22 cellular contexts compared by ENCODE assay signal in the genomic region with DNA sequence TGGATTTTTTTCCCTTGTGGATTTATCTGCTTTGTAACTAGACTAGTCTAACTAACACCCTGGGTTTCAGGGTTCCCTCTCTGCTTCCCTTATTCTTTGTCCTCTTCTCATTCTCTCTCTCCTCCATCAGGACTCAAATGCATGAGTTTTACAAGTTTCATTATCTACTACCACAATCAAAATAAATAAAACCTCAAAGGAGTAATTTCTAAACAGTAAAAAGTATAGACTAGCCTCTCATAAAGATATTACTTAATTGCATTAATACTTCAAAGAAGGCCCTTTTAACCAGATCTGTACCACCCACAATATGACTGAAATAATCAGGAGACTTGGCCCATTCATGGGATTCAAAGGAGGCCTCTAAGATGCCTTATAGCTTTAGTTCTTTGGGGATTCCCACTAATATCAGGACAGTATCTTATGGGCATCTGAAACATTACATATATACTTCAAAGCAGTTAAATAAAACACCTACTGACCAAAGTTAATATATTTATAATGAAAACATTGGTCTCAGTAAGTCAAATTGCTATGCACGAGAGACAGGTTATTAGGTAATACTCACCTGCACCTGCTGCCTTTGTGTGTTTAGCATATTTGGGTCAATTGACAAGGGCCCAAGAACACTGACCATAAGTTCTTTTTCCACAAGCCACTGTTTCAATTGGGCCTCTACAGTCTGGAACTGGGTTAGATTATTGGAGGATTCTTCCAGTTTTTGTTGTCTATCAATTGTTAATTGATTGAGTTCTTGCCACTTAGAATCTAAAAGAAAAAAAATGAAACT.
"Had no signal": no experiment of that assay in that cellular context is flagged by ENCODE, and none has a peak within 500 bp of the region (broad histone marks: within the 10 kb centered on the region; RNA-seq: fewer than 3 reads in every experiment).

No MANE protein-coding gene starts in this region.

- H3K36me3 Mint-ChIP-seq: memory B cell; stimulated activated memory B cell treated with anti-CD40 and anti-IgM and Interleukin-4, amounts not matched to agents 10 μg/mL and 1 μg/mL and 100 μg/mL, for 72 hours had no signal

- ATAC-seq: gastroesophageal sphincter; heart left ventricle; stimulated activated memory B cell treated with anti-CD40 and anti-IgM and Interleukin-4, amounts not matched to agents 10 μg/mL and 1 μg/mL and 100 μg/mL, for 72 hours had no signal

- H3K27ac Mint-ChIP-seq: activated naive CD4-positive, alpha-beta T cell treated with anti-CD3 and anti-CD28 coated beads for 36 hours; memory B cell; stimulated activated memory B cell treated with anti-CD40 and anti-IgM and Interleukin-4, amounts not matched to agents 10 μg/mL and 1 μg/mL and 100 μg/mL, for 72 hours had no signal

- DNase-seq: activated CD4-positive, alpha-beta T cell treated with anti-CD3 and anti-CD28 coated beads for 1 hour; activated CD8-positive, alpha-beta memory T cell treated with anti-CD3 and anti-CD28 coated beads for 24 hours; activated CD8-positive, alpha-beta memory T cell treated with anti-CD3 and anti-CD28 coated beads, Interleukin-2, amount 50 U/mL, for 48 hours; activated naive CD4-positive, alpha-beta T cell treated with anti-CD3 and anti-CD28 coated beads for 36 hours; activated T-cell treated with anti-CD3 and anti-CD28 coated beads, Interleukin-2, amount 50 U/mL, for 48 hours; amygdala; cerebellar nuclear complex; esophagus squamous epithelium; heart left ventricle; posterior cingulate gyrus; right lobe of liver; stimulated activated CD4-positive, alpha-beta T cell treated with anti-CD3 and anti-CD28 coated beads, Interleukin-15, amount 100 ng/mL, for 24 hours; stomach; transverse colon; uterus had no signal

- H3K36me3 ChIP-seq: uterus had no signal

- FAIRE-seq: TTC549 had no signal

- H3K9me3 Mint-ChIP-seq: activated naive CD4-positive, alpha-beta T cell treated with anti-CD3 and anti-CD28 coated beads for 36 hours; memory B cell; neural crest cell; stimulated activated memory B cell treated with anti-CD40 and anti-IgM and Interleukin-4, amounts not matched to agents 10 μg/mL and 1 μg/mL and 100 μg/mL, for 72 hours had no signal

- H3K9me3 ChIP-seq: esophagus squamous epithelium, gastroesophageal sphincter, heart left ventricle, right lobe of liver, stomach, transverse colon, uterus had no signal

- H3K27ac ChIP-seq: coronary artery, esophagus squamous epithelium, right lobe of liver, skin epidermis, stomach, uterus had no signal

- H3K4me3 ChIP-seq: coronary artery, esophagus squamous epithelium, gastroesophageal sphincter, heart left ventricle, right lobe of liver, skin epidermis, stomach, transverse colon, uterus had no signal

- H3K27me3 ChIP-seq: esophagus squamous epithelium, gastroesophageal sphincter, heart left ventricle, right lobe of liver, stomach, transverse colon, uterus had no signal

- H3K4me1 Mint-ChIP-seq: memory B cell; stimulated activated memory B cell treated with anti-CD40 and anti-IgM and Interleukin-4, amounts not matched to agents 10 μg/mL and 1 μg/mL and 100 μg/mL, for 72 hours had no signal

- H3K4me1 ChIP-seq: right lobe of liver had no signal

- H3K4me3 Mint-ChIP-seq: activated naive CD4-positive, alpha-beta T cell treated with anti-CD3 and anti-CD28 coated beads for 36 hours; memory B cell; neural crest cell; stimulated activated memory B cell treated with anti-CD40 and anti-IgM and Interleukin-4, amounts not matched to agents 10 μg/mL and 1 μg/mL and 100 μg/mL, for 72 hours had no signal

- H3K27me3 Mint-ChIP-seq: stimulated activated memory B cell treated with anti-CD40 and anti-IgM and Interleukin-4, amounts not matched to agents 10 μg/mL and 1 μg/mL and 100 μg/mL, for 72 hours had no signal
